8 cellular contexts compared by ENCODE assay signal in the genomic region with DNA sequence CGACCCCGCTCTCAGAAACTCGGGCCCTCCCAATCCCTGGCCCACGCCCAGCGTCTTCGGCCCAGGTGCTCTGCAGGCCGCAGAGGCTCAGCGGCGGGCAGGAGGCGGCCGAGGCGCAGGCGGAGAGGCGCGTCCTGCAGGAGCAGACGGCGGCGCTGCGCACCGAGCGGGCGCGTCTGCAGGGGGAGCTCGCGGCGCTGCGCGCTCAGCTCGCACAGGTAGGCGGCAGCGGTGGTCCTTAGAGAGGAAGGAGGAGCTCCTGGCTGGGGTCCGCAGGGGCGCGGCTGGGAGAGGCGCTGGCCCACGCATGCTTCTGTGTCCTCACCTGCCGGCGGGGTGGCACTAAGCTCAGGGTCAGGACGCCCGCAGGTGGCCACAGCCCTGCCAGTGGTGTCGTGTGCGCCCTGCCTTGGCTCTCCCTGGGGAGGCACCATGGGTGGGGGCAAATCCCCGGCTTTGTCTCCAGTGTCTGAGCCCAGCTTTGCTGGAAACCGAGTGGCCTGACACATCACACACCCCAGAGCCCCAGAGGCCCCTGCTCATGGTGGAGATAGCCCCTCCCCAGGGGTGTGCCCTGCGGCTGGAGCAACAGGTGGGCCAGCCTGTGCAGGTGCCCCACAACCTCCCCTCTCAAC. TPM values are rescaled to one million over a fixed set of nuclear protein-coding genes. Genes with fewer than 3 reads are reported as not detected.
A peak's percentile ranks its signal among the peaks of the same experiment; 100 is the strongest.
DNase-seq lines count a peak whose midpoint lies in the region; TF ChIP-seq lines count a peak whose summit lies in the region.

No MANE protein-coding gene starts in this region.

- 31% methylated on average over 14 to 26 of the region's 45 CpGs for WGBS in thyroid gland, 2 donors

- intact Hi-C loops in thyroid gland (cut with DNase I): no loop called here

- H3K4me3 ChIP-seq in kidney epithelial cell (ENCODE audit: low read depth, low read length): no peak overlapping the region
- H3K4me3 ChIP-seq in thyroid gland (replicated peaks in 1 of 3): no peak overlapping the region
- no peak overlapping the region for H3K4me3 ChIP-seq in MG63

- no peaks in the 10 kb centered on the region for H3K36me3 ChIP-seq in kidney epithelial cell (ENCODE audit: control insufficient read depth, insufficient read depth, low read length)
- H3K36me3 ChIP-seq in thyroid gland: no peaks in the 10 kb centered on the region
- H3K36me3 ChIP-seq in MG63: no peaks in the 10 kb centered on the region

- DNase-seq in NCI-H2171 treated with DMSO at 0.1 percent for 48 hours (lab: John Stamatoyannopoulos, UW) (peak; percentile 27), NCI-H2171 (lab: John Stamatoyannopoulos, UW) (no peak), NCI-H748 treated with DMSO at 0.1 percent for 48 hours (lab: John Stamatoyannopoulos, UW) (peak; percentile 30), astrocyte of the hippocampus (ENCODE audit: low read depth, low spot score) (peak; percentile 76), kidney epithelial cell (ENCODE audit: low read depth) (no peak), thyroid gland (peak; percentile 68 to 70), GDM1 (lab: John Stamatoyannopoulos, UW) (no peak), MG63 (no peak)

- no peaks in the 10 kb centered on the region for H3K9me3 ChIP-seq in thyroid gland
- H3K9me3 ChIP-seq in MG63: no peaks in the 10 kb centered on the region

- H3K4me1 ChIP-seq in thyroid gland: peaks cover 12 to 40% of the 10 kb centered on the region in 2 donors

- H3K27ac ChIP-seq in thyroid gland: no peak overlapping the region

- H3K27me3 ChIP-seq in kidney epithelial cell (ENCODE audit: control insufficient read depth, insufficient read depth, low read length): peaks cover 25% of the 10 kb centered on the region
- no peaks in the 10 kb centered on the region for H3K27me3 ChIP-seq in thyroid gland
- H3K27me3 ChIP-seq in MG63: no peaks in the 10 kb centered on the region

- TF ChIP-seq CTCF in kidney epithelial cell (IDR thresholded peaks at IDR 0.05; ENCODE audit: insufficient read depth, low read length, poor library complexity, severe bottlenecking) (peak; percentile 31), thyroid gland (IDR thresholded peaks at IDR 0.05) (peak; percentile 41 to 85 (median 77))

- TF ChIP-seq POLR2A in thyroid gland (IDR thresholded peaks at IDR 0.05): no peak

RNA-seq across cellular contexts. Expression of a gene that starts 14.9 kb away (rescaled TPM):
- total RNA-seq in kidney epithelial cell: 2.2 and 5.1 TPM in 2 replicates
- 100 to 1,000 TPM in 1 of 4 donors, 10 to 100 TPM in 3; 47.7 to 122 (median 68.7) TPM for total RNA-seq in thyroid gland
- 2.6 and 5.1 TPM in 2 replicates for total RNA-seq in MG63 (2014; rRNA removed; shearing (Covaris generic); ENCODE audit: low replicate concordance)

Comparison
In these comparisons a context has a peak if more than half of its experiments do, and no peak if none do; other contexts are left out.
1. DNase-seq: peak in NCI-H2171 treated with DMSO at 0.1 percent for 48 hours (single experiment), NCI-H748 treated with DMSO at 0.1 percent for 48 hours (single experiment), astrocyte of the hippocampus (single experiment) and thyroid gland (2 of 2); none in NCI-H2171 (single experiment), kidney epithelial cell (single experiment), GDM1 (single experiment) and MG63 (single experiment).